In genomic region chr14:60649815-60650381, GRCh38 we compare ENCODE assay signal across 8 cellular contexts. TPM values are rescaled to one million over a fixed set of nuclear protein-coding genes. Genes with fewer than 3 reads are reported as not detected.
DNase-seq lines count a peak whose midpoint lies in the region; ATAC-seq and TF ChIP-seq lines count a peak whose summit lies in the region.

No MANE protein-coding gene starts in this region.

- H3K79me2 ChIP-seq in OCI-LY7 (ENCODE audit: insufficient read depth, low read depth, low read length) = no peaks in the 10 kb centered on the region

- H3K9ac ChIP-seq in muscle layer of colon (ENCODE audit: low read length) = no peak overlapping the region

- H2AFZ ChIP-seq in OCI-LY7 (ENCODE audit: low read length) = no peak overlapping the region

- intact Hi-C loops in ascending aorta (cut with DNase I) = loop anchor here (5.0 kb wide), 1 partner anchor 332 kb away; the partner anchor contains the start of genes SLC38A6 and TRMT5
- intact Hi-C loops in OCI-LY7 (cut with micrococcal nuclease; ENCODE audit: unreplicated experiment) = no loop called here

- H3K27me3 ChIP-seq in CD8-positive, alpha-beta memory T cell (ENCODE audit: insufficient read depth, low read length, poor library complexity, severe bottlenecking) = peaks cover 77% of the 10 kb centered on the region
- H3K27me3 ChIP-seq in ascending aorta (peaks cover 29% of the 10 kb centered on the region), muscle layer of colon (ENCODE audit: control insufficient read depth in 1 of 2, insufficient read depth in 2 of 2, low read length in 2 of 2) (peaks cover 96 to 100% of the 10 kb centered on the region in 2 donors)

- peaks cover 37% of the 10 kb centered on the region for H3K4me1 ChIP-seq in CD8-positive, alpha-beta memory T cell (ENCODE audit: insufficient read depth, low read length)
- peaks cover 0 to 30% of the 10 kb centered on the region in 2 donors for H3K4me1 ChIP-seq in ascending aorta
- peaks cover 33% of the 10 kb centered on the region for H3K4me1 ChIP-seq in muscle layer of colon (ENCODE audit: insufficient read depth, low read length)
- H3K4me1 ChIP-seq in OCI-LY7 (ENCODE audit: insufficient read depth, low read length, poor library complexity, severe bottlenecking) = no peaks in the 10 kb centered on the region

- DNase-seq in CD8-positive, alpha-beta memory T cell = no peak
- DNase-seq in M059J (ENCODE audit: low read depth) (peak; percentile 58), ascending aorta (ENCODE audit: low spot score in 2 of 2) (no peak), OCI-LY7 (ENCODE audit: low spot score) (no peak)
- no peak for DNase-seq in activated effector memory CD4-positive, alpha-beta T cell treated with Interleukin-2 at 50 U/mL for 16 hours

- H3K27ac Mint-ChIP-seq in CD8-positive, alpha-beta memory T cell = peak overlapping the region in 2 of 8 donors; percentile 69 to 79

- POLR2A ChIA-PET in CD8-positive, alpha-beta memory T cell (lab: Charles Lee) = no interaction called here
- POLR2A ChIA-PET in OCI-LY7 (lab: Charles Lee) = no interaction called here

- no TSS peak for BruUV-seq in OCI-LY7 (replicated peaks; lab: Mats Ljungman, UMichigan)

- H3K36me3 ChIP-seq in CD8-positive, alpha-beta memory T cell (ENCODE audit: insufficient read depth, low read length) = no peaks in the 10 kb centered on the region
- no peaks in the 10 kb centered on the region for H3K36me3 ChIP-seq in ascending aorta
- no peaks in the 10 kb centered on the region for H3K36me3 ChIP-seq in muscle layer of colon (ENCODE audit: insufficient read depth, low read length)
- H3K36me3 ChIP-seq in OCI-LY7 (ENCODE audit: insufficient read depth, low read length) = no peaks in the 10 kb centered on the region

- no peaks in the 10 kb centered on the region for H4K20me1 ChIP-seq in OCI-LY7 (ENCODE audit: insufficient read depth, low read length)

- no peaks in the 10 kb centered on the region for H3K9me3 ChIP-seq in CD8-positive, alpha-beta memory T cell (ENCODE audit: low read length)
- H3K9me3 ChIP-seq in ascending aorta (no peaks in the 10 kb centered on the region), muscle layer of colon (ENCODE audit: low read length) (peaks cover 7% of the 10 kb centered on the region), OCI-LY7 (ENCODE audit: low read length) (no peaks in the 10 kb centered on the region)

- no peaks in the 10 kb centered on the region for H3K36me3 Mint-ChIP-seq in CD8-positive, alpha-beta memory T cell

- CTCF ChIA-PET in CD8-positive, alpha-beta memory T cell (lab: Charles Lee) = no interaction called here
- CTCF ChIA-PET in OCI-LY7 (lab: Charles Lee; ENCODE audit: unreplicated experiment) = no interaction called here

- H3K27me3 Mint-ChIP-seq in CD8-positive, alpha-beta memory T cell = peaks cover 86 to 91% of the 10 kb centered on the region in 2 donors

- H3K27ac ChIP-seq in CD8-positive, alpha-beta memory T cell (ENCODE audit: low read depth, low read length) = no peak overlapping the region
- no peak overlapping the region for H3K27ac ChIP-seq in ascending aorta
- no peak overlapping the region for H3K27ac ChIP-seq in muscle layer of colon (ENCODE audit: low read depth, low read length)
- H3K27ac ChIP-seq in OCI-LY7 (ENCODE audit: low read depth, low read length, poor library complexity, severe bottlenecking) = no peak overlapping the region

- TF ChIP-seq CTCF in ascending aorta (IDR thresholded peaks at IDR 0.05) (no peak), OCI-LY7 (conservative IDR thresholded peaks at IDR 0.05; ENCODE audit: low read length) (no peak)

- no peak overlapping the region for H3K4me3 ChIP-seq in CD8-positive, alpha-beta memory T cell (ENCODE audit: low read length)
- H3K4me3 ChIP-seq in ascending aorta (peak overlapping the region; percentile 59 to 71), muscle layer of colon (ENCODE audit: low read depth in 1 of 2, low read length in 2 of 2) (peak overlapping the region; percentile 26 to 44), OCI-LY7 (ENCODE audit: low read depth, low read length, poor library complexity, severe bottlenecking) (no peak overlapping the region)

- no peaks in the 10 kb centered on the region for H3K9me2 ChIP-seq in OCI-LY7 (ENCODE audit: insufficient read depth, low read length)

- H3K4me3 Mint-ChIP-seq in CD8-positive, alpha-beta memory T cell = peak overlapping the region; percentile 25 to 79 (median 65)

- ATAC-seq in HG03039 (IDR thresholded peaks at IDR 0.05; ENCODE audit: unreplicated experiment) (no peak), HG03196 (IDR thresholded peaks at IDR 0.05; ENCODE audit: unreplicated experiment) (no peak)

- no peak overlapping the region for H3K4me2 ChIP-seq in OCI-LY7 (ENCODE audit: low read length)

- peaks cover 60 to 68% (median 67%) of the 10 kb centered on the region in 3 donors for H3K4me1 Mint-ChIP-seq in CD8-positive, alpha-beta memory T cell

- H3K9me3 Mint-ChIP-seq in CD8-positive, alpha-beta memory T cell = peaks cover 0 to 3% (median 0%) of the 10 kb centered on the region in 5 donors

RNA-seq across cellular contexts. Expression of gene SIX1, which starts 0.6 kb away (rescaled TPM):
- total RNA-seq in CD8-positive, alpha-beta memory T cell = not detected
- polyA plus RNA-seq in CD8-positive, alpha-beta memory T cell = not detected
- 8.0 and 12.5 TPM in 2 replicates for total RNA-seq in M059J (2014; rRNA removed; shearing (Covaris generic))
- total RNA-seq in ascending aorta = 1.1 TPM
- total RNA-seq in OCI-LY7 (2014; rRNA removed; shearing (Covaris generic)) = 0.18 and 0.35 TPM in 2 replicates
- 1.6 and 2.9 TPM in 2 replicates for total RNA-seq in OCI-LY7 (2022)

Comparison
In these comparisons a context has a peak if more than half of its experiments do, and no peak if none do; other contexts are left out.
1. H3K4me3 ChIP-seq: peak in ascending aorta (2 of 2) and muscle layer of colon (2 of 2); none in CD8-positive, alpha-beta memory T cell (single experiment) and OCI-LY7 (single experiment).